18 cellular contexts compared by ENCODE assay signal in the genomic region with DNA sequence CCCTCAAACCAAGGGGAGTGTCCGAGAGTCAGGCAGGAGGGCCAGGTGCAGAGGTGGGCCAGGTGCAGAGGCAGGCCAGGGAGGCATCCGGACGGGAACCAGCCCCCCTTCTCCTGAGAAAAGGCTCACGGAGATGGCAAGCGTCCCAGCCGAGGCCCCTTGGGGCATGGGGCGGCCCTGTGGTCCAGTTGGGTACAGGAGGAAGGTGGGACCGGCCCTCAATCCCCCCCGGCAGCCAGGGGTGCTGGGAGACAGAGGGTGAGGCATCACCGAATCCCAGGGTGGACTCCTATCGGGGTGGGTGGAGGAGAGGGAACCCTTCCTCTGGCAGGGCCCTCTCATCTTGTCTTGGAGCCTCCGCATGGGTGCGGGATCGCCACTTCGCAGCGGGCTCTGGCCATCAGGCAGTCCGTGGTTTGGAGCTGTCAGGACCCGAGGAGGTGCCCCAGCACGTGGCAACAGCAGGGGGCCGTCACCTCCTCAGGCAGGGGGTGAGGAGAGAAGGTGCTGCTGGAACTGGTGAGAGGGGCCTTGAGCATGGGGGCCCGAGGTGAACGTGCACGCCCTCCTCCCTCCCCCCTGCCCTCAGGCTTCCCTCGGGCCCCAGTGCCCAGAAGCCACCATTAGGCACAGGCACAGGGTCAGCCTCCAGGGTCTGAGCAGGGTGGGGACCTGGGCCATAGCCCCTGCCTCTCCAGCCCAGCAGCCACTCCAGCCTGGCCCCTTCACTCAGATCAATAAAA. TPM values are rescaled to one million over a fixed set of nuclear protein-coding genes. Genes with fewer than 3 reads are reported as not detected.
A peak's percentile ranks its signal among the peaks of the same experiment; 100 is the strongest.
DNase-seq lines count a peak whose midpoint lies in the region; ATAC-seq, FAIRE-seq and TF ChIP-seq lines count a peak whose summit lies in the region.
"Had no signal": no experiment of that assay in that cellular context is flagged by ENCODE, and none has a peak within 500 bp of the region (broad histone marks: within the 10 kb centered on the region; RNA-seq: fewer than 3 reads in every experiment).

No MANE protein-coding gene starts in this region.

- H4K5ac ChIP-seq in H9 (ENCODE audit: insufficient read length, low read depth, low read length) (no peak overlapping the region), H1 (ENCODE audit: insufficient read length, low read depth, low read length) (no peak overlapping the region)

- H3K14ac ChIP-seq in H9 (ENCODE audit: insufficient read depth, low read length) = no peak overlapping the region
- H3K14ac ChIP-seq in H1 (ENCODE audit: insufficient read length) = no peak overlapping the region

- intact Hi-C loops in OCI-LY7 (cut with micrococcal nuclease; ENCODE audit: unreplicated experiment) = no loop called here

- no peak for TF ChIP-seq POLR2A in H1 (IDR thresholded peaks at IDR 0.05; ENCODE audit: control extremely low read depth in 1 of 2, low read depth in 2 of 2, low read length in 2 of 2)

- H2BK12ac ChIP-seq in H9 (ENCODE audit: insufficient read length, low read depth, low read length) = no peak overlapping the region
- H2BK12ac ChIP-seq in H1 (ENCODE audit: low read depth, low read length) = no peak overlapping the region

- H2AFZ ChIP-seq in H9 (ENCODE audit: low read length) (no peak overlapping the region), H1 (ENCODE audit: low read length) (no peak overlapping the region), OCI-LY7 (ENCODE audit: low read length) (no peak overlapping the region)

- H3K4me2 ChIP-seq in H9 (ENCODE audit: insufficient read depth, insufficient read length, low read length) = no peak overlapping the region
- H3K4me2 ChIP-seq in H1 (ENCODE audit: insufficient read depth in 1 of 2, low read depth in 2 of 2, low read length in 2 of 2) = no peak overlapping the region
- H3K4me2 ChIP-seq in OCI-LY7 (ENCODE audit: low read length) = no peak overlapping the region

- H3K9me3 Mint-ChIP-seq in H9 (no peaks in the 10 kb centered on the region; a peak in 1 of 5 replicates), progenitor cell of endocrine pancreas (ENCODE audit: low read depth) (no peaks in the 10 kb centered on the region)

- H3K27me3 ChIP-seq in BE2C = no peaks in the 10 kb centered on the region
- no peaks in the 10 kb centered on the region for H3K27me3 ChIP-seq in H9 (ENCODE audit: insufficient read depth, low read length)
- peaks cover 0 to 10% (median under 1%) of the 10 kb centered on the region in 4 experiments; a peak in 3 of 7 replicates for H3K27me3 ChIP-seq in H1 (replicated peaks in 1 of 4; ENCODE audit: control insufficient read depth in 3 of 4, extremely low read depth in 1 of 4, insufficient read depth in 3 of 4, low read length in 3 of 4)

- no peak overlapping the region for H4K91ac ChIP-seq in H9 (ENCODE audit: insufficient read length, low read depth, low read length)
- no peak overlapping the region for H4K91ac ChIP-seq in H1 (replicated peaks; ENCODE audit: insufficient read length, low read length)

- no peaks in the 10 kb centered on the region for H3K9me2 ChIP-seq in OCI-LY7 (ENCODE audit: insufficient read depth, low read length)

- H3K4me1 Mint-ChIP-seq in H9 (peaks cover 26 to 55% of the 10 kb centered on the region in 2 experiments), progenitor cell of endocrine pancreas (ENCODE audit: low read depth) (peaks cover 57% of the 10 kb centered on the region), T-helper 17 cell (no peaks in the 10 kb centered on the region)

- H2BK5ac ChIP-seq in H9 (ENCODE audit: insufficient read length, low read length) (no peak overlapping the region), H1 (ENCODE audit: low read depth, low read length) (no peak overlapping the region)

- H2BK15ac ChIP-seq in H9 (ENCODE audit: low read depth, low read length) (no peak overlapping the region), H1 (ENCODE audit: low read length) (no peak overlapping the region)

- H3K27ac Mint-ChIP-seq in H9 (0 out of 7 replicates have a peak overlapping the region, but pooled peaks of 1 of the 3 experiments have one; percentile 32), progenitor cell of endocrine pancreas (peak overlapping the region; percentile 92), T-helper 17 cell (no peak overlapping the region)

- no peak overlapping the region for H2AK5ac ChIP-seq in H9 (ENCODE audit: insufficient read length, low read length)
- no peak overlapping the region for H2AK5ac ChIP-seq in H1 (ENCODE audit: low read depth, low read length)

- no peak for TF ChIP-seq CTCF in BE2C (IDR thresholded peaks at IDR 0.05; ENCODE audit: low read depth, low read length)
- TF ChIP-seq CTCF in H9 (conservative IDR thresholded peaks at IDR 0.05) = no peak
- no peak for TF ChIP-seq CTCF in H1 (IDR thresholded peaks at IDR 0.05; ENCODE audit: control extremely low read depth in 1 of 3, insufficient read depth in 1 of 3, low read depth in 1 of 3, low read length in 3 of 3)
- TF ChIP-seq CTCF in progenitor cell of endocrine pancreas (IDR thresholded peaks at IDR 0.05; ENCODE audit: unreplicated experiment) = no peak
- TF ChIP-seq CTCF in OCI-LY7 (conservative IDR thresholded peaks at IDR 0.05; ENCODE audit: low read length) = no peak

- H3K79me2 ChIP-seq in H9 (ENCODE audit: insufficient read depth, low read length) = no peaks in the 10 kb centered on the region
- no peaks in the 10 kb centered on the region for H3K79me2 ChIP-seq in H1 (ENCODE audit: control insufficient read depth in 1 of 2, insufficient read depth in 2 of 2, low read length in 2 of 2)
- H3K79me2 ChIP-seq in OCI-LY7 (ENCODE audit: insufficient read depth, low read depth, low read length) = no peaks in the 10 kb centered on the region

- H3K18ac ChIP-seq in H9 (ENCODE audit: insufficient read length, low read depth, low read length) (no peak overlapping the region), H1 (ENCODE audit: extremely low read depth, low read length) (no peak overlapping the region)

- WGBS in H9 (ENCODE audit: extremely low coverage, insufficient read length, low lambda C conversion rate) = no CpG with 5 or more reads among the region's 24 CpGs
- whole genome bisulfite sequencing in H1 (ENCODE audit: extremely low coverage in 1 of 2, insufficient coverage in 1 of 2, insufficient read length in 1 of 2, insufficient replicate concordance in 2 of 2, low coverage in 1 of 2, low lambda C conversion rate in 2 of 2, missing lambda C conversion rate in 1 of 2), 2 experiments = 86% methylated on average over 16 of the region's 24 CpGs; no CpG with 5 or more reads in 1 of the 2 experiments

- H3K4me3 Mint-ChIP-seq in H9 = no peak overlapping the region
- peak overlapping the region; percentile 16 for H3K4me3 Mint-ChIP-seq in progenitor cell of endocrine pancreas (ENCODE audit: low read depth)
- H3K4me3 Mint-ChIP-seq in T-helper 17 cell = no peak overlapping the region
- H3K4me3 Mint-ChIP-seq: CD14-positive monocyte had no signal

- no peak overlapping the region for H3K56ac ChIP-seq in H9 (ENCODE audit: insufficient read length, low read depth, low read length)
- no peak overlapping the region for H3K56ac ChIP-seq in H1 (replicated peaks; ENCODE audit: insufficient read length, low read depth, low read length)

- H3K9me3 ChIP-seq in BE2C = no peaks in the 10 kb centered on the region
- H3K9me3 ChIP-seq in H9 (ENCODE audit: control insufficient read depth, low read depth, low read length) = no peaks in the 10 kb centered on the region
- no peaks in the 10 kb centered on the region for H3K9me3 ChIP-seq in H1 (ENCODE audit: insufficient read depth in 2 of 2, low read depth in 1 of 2, low read length in 1 of 2)
- H3K9me3 ChIP-seq in OCI-LY7 (ENCODE audit: low read length) = no peaks in the 10 kb centered on the region
- H3K9me3 ChIP-seq in T-helper 17 cell (ENCODE audit: control insufficient read depth, low read length, poor library complexity, severe bottlenecking) = no peaks in the 10 kb centered on the region
- H3K9me3 ChIP-seq: SJSA1 had no signal

- H3K4me1 ChIP-seq in BE2C = peaks cover 60% of the 10 kb centered on the region
- H3K4me1 ChIP-seq in H9 (ENCODE audit: insufficient read depth, low read length) = no peaks in the 10 kb centered on the region
- H3K4me1 ChIP-seq in H1 (replicated peaks in 1 of 4; ENCODE audit: control insufficient read depth in 3 of 4, insufficient read depth in 4 of 4, low read length in 3 of 4) = peaks cover 13 to 43% (median 32%) of the 10 kb centered on the region in 4 experiments
- H3K4me1 ChIP-seq in OCI-LY7 (ENCODE audit: insufficient read depth, low read length, poor library complexity, severe bottlenecking) = no peaks in the 10 kb centered on the region

- no peak overlapping the region for H3K9ac ChIP-seq in H9 (ENCODE audit: extremely low read depth, insufficient read length, low read length)
- no peak overlapping the region for H3K9ac ChIP-seq in H1 (replicated peaks in 1 of 4; ENCODE audit: extremely low read depth in 1 of 4, low read depth in 3 of 4, low read length in 3 of 4)

- BruUV-seq in OCI-LY7 (replicated peaks; lab: Mats Ljungman, UMichigan) = no TSS peak

- no peak for FAIRE-seq in H1 (lab: Jason Lieb, UNC)
- FAIRE-seq: H54, K562 had no signal

- no peak overlapping the region for H2BK20ac ChIP-seq in H9 (ENCODE audit: low read depth, low read length, poor library complexity, severe bottlenecking)
- H2BK20ac ChIP-seq in H1 (ENCODE audit: low read length) = no peak overlapping the region

- H3K23ac ChIP-seq in H9 (ENCODE audit: insufficient read length, low read depth, low read length) (no peak overlapping the region), H1 (ENCODE audit: insufficient read length) (no peak overlapping the region)

- TF ChIP-seq EP300 in H1 (IDR thresholded peaks at IDR 0.05; ENCODE audit: borderline replicate concordance in 1 of 2, low read depth in 2 of 2, low read length in 2 of 2) = no peak

- CTCF ChIA-PET in H1 (lab: Charles Lee; ENCODE audit: partially characterized antibody) = interaction anchor here (1.3 to 2.5 kb wide), 5 partner anchors 21 to 68 kb away, joined by 4 to 10 read pairs (median 6); no protein-coding TSS in a partner anchor
- CTCF ChIA-PET in OCI-LY7 (lab: Charles Lee; ENCODE audit: unreplicated experiment) = no interaction called here

- no peak for TF ChIP-seq RAD21 in H1 (IDR thresholded peaks at IDR 0.05 in 1 of 2, conservative IDR thresholded peaks at IDR 0.05 in 1 of 2; ENCODE audit: low read depth in 2 of 2, low read length in 2 of 2)

- DNase-seq in BE2C (peak; percentile 13), H9 (peak; percentile 33), H1 (ENCODE audit: low read depth in 1 of 2, low spot score in 2 of 2) (no peak), progenitor cell of endocrine pancreas (ENCODE audit: low spot score, unreplicated experiment) (no peak), OCI-LY7 (ENCODE audit: low spot score) (no peak), ureter (ENCODE audit: low spot score) (no peak), T-helper 17 cell (no peak)
- DNase-seq: NCI-H1092 treated with DMSO at 0.1 percent for 48 hours, NCI-H1694, NCI-H2081 treated with DMSO at 0.1 percent for 48 hours, NCI-H2227 treated with DMSO at 0.1 percent for 48 hours, NCI-H774, PC-3 had no signal

- no peak overlapping the region for H3T11ph ChIP-seq in H9 (ENCODE audit: low read length)

- no peak for ATAC-seq in HG03342 (IDR thresholded peaks at IDR 0.05; ENCODE audit: unreplicated experiment)
- ATAC-seq in T-helper 17 cell = no peak
- ATAC-seq: PC-3 had no signal

- H3K27ac ChIP-seq in H9 (ENCODE audit: insufficient read length, low read depth, low read length) = no peak overlapping the region
- H3K27ac ChIP-seq in H1 (ENCODE audit: low read depth, low read length) = no peak overlapping the region
- no peak overlapping the region for H3K27ac ChIP-seq in OCI-LY7 (ENCODE audit: low read depth, low read length, poor library complexity, severe bottlenecking)
- H3K27ac ChIP-seq: SJSA1 had no signal

- POLR2A ChIA-PET in H1 (lab: Charles Lee; ENCODE audit: partially characterized antibody) (interaction anchor here (1.3 kb wide), 1 partner anchor 28 kb away, joined by 3 read pairs; no protein-coding TSS in a partner anchor), OCI-LY7 (lab: Charles Lee) (no interaction called here)

- H2BK120ac ChIP-seq in H9 (ENCODE audit: low read depth, low read length, poor library complexity, severe bottlenecking) = no peak overlapping the region
- no peak overlapping the region for H2BK120ac ChIP-seq in H1 (replicated peaks; ENCODE audit: low read depth, low read length)

- H3K23me2 ChIP-seq in H9 (ENCODE audit: insufficient read length, low read depth, low read length, poor library complexity, severe bottlenecking) (no peaks in the 10 kb centered on the region), H1 (ENCODE audit: low read depth, low read length) (peaks cover 1% of the 10 kb centered on the region; the same call in 1 of the 2 replicates)

- H4K20me1 ChIP-seq in H9 (ENCODE audit: control insufficient read depth, insufficient read depth, insufficient read length) (no peaks in the 10 kb centered on the region), H1 (replicated peaks in 1 of 2; ENCODE audit: control insufficient read depth in 1 of 2, insufficient read depth in 2 of 2, low read length in 2 of 2) (no peaks in the 10 kb centered on the region), OCI-LY7 (ENCODE audit: insufficient read depth, low read length) (no peaks in the 10 kb centered on the region)

- no peaks in the 10 kb centered on the region for H3K36me3 ChIP-seq in BE2C
- no peaks in the 10 kb centered on the region for H3K36me3 ChIP-seq in H1 (ENCODE audit: control insufficient read depth in 2 of 4, insufficient read depth in 4 of 4, low read length in 3 of 4)
- no peaks in the 10 kb centered on the region for H3K36me3 ChIP-seq in OCI-LY7 (ENCODE audit: insufficient read depth, low read length)

- H3K36me3 Mint-ChIP-seq in H9 (ENCODE audit: insufficient read depth in 1 of 3, low read depth in 3 of 3) (no peaks in the 10 kb centered on the region), progenitor cell of endocrine pancreas (ENCODE audit: insufficient read depth) (no peaks in the 10 kb centered on the region), T-helper 17 cell (ENCODE audit: low read depth) (peaks cover 2% of the 10 kb centered on the region)

- no peak overlapping the region for H3K4ac ChIP-seq in H9 (ENCODE audit: low read depth, low read length)
- no peak overlapping the region for H3K4ac ChIP-seq in H1 (replicated peaks; ENCODE audit: insufficient read length, low read depth, low read length)

- H3K4me3 ChIP-seq in BE2C (ENCODE audit: low read depth, low read length) (no peak overlapping the region), H1 (ENCODE audit: extremely low read depth in 1 of 4, insufficient read depth in 2 of 4, low read depth in 3 of 4, low read length in 4 of 4) (no peak overlapping the region), OCI-LY7 (ENCODE audit: low read depth, low read length, poor library complexity, severe bottlenecking) (no peak overlapping the region)
- H3K4me3 ChIP-seq: K562, SJSA1 had no signal

- H4K8ac ChIP-seq in H9 (replicated peaks; ENCODE audit: insufficient read length, low read depth, low read length) (no peak overlapping the region), H1 (ENCODE audit: extremely low read depth, insufficient read depth, low read length) (peak overlapping the region; percentile 22)

- H3K27me3 Mint-ChIP-seq in H9 (ENCODE audit: low read depth) = peaks cover 15% of the 10 kb centered on the region
- peaks cover 4% of the 10 kb centered on the region for H3K27me3 Mint-ChIP-seq in progenitor cell of endocrine pancreas
- peaks cover 45% of the 10 kb centered on the region for H3K27me3 Mint-ChIP-seq in T-helper 17 cell

- H3K79me1 ChIP-seq in H9 (ENCODE audit: insufficient read depth, low read depth, low read length, poor library complexity, severe bottlenecking) = no peaks in the 10 kb centered on the region
- H3K79me1 ChIP-seq in H1 (ENCODE audit: low read depth, low read length) = no peaks in the 10 kb centered on the region

RNA-seq across cellular contexts. Expression of a gene that starts 38.7 kb away (rescaled TPM):
- polyA plus RNA-seq in BE2C (2012; ENCODE audit: insufficient read depth, insufficient read length, low read depth) = 41.2 TPM
- 43.2 and 43.8 TPM in 2 replicates for total RNA-seq in H9 (2021)
- 35.7 and 41.0 TPM in 2 replicates for total RNA-seq in H1 (2021; fragmentation: NEBNext Ultra II Directional; extraction: Animal tissue kit (Norgen Biotek cat#: 25700))
- 26.4 and 44.4 TPM in 2 replicates for polyA plus RNA-seq in H1 (2011; rRNA removed)
- polyA plus RNA-seq in H1 (2011; cell fraction: cytosol; rRNA removed) = 26.3 TPM
- 76.9 TPM for polyA plus RNA-seq in H1 (2011; cell fraction: nucleus; rRNA removed)
- 24.8 to 37.5 TPM (median 34.7 TPM) in 4 replicates for polyA plus RNA-seq in H1 (2012, experiment 1 of 2)
- 22.5 TPM for polyA plus RNA-seq in H1 (2012, experiment 2 of 2)
- 29.8 TPM for polyA plus RNA-seq in H1 (2013, experiment 1 of 2)
- polyA plus RNA-seq in H1 (2013, experiment 2 of 2) = 28.9 TPM
- 35.9 and 40.0 TPM in 2 replicates for polyA minus RNA-seq in H1 (2011; rRNA and poly(A)+ RNA removed)
- 38.1 TPM for polyA minus RNA-seq in H1 (2011; cell fraction: cytosol; rRNA and poly(A)+ RNA removed)
- polyA minus RNA-seq in H1 (2011; cell fraction: nucleus; rRNA and poly(A)+ RNA removed) = 47.8 TPM
- total RNA-seq in progenitor cell of endocrine pancreas = 128 and 130 TPM in 2 replicates
- total RNA-seq in OCI-LY7 (2014; rRNA removed; shearing (Covaris generic)) = 50.5 and 56.0 TPM in 2 replicates
- total RNA-seq in OCI-LY7 (2022) = 147 and 150 TPM in 2 replicates
- 94.4 TPM for total RNA-seq in ureter
- total RNA-seq in T-helper 17 cell = 10 to 100 TPM; 59.4 to 98.4 TPM

Comparison
In these comparisons a context has a peak if more than half of its experiments do, and no peak if none do; other contexts are left out.
1. DNase-seq: peak in BE2C (single experiment) and H9 (single experiment); none in H1 (0 of 2), progenitor cell of endocrine pancreas (single experiment), OCI-LY7 (single experiment), ureter (single experiment) and T-helper 17 cell (0 of 3).